ENCODE assay signal across 8 cellular contexts in genomic region chr2:62705007-62705829, GRCh38. TPM values are rescaled to one million over a fixed set of nuclear protein-coding genes. Genes with fewer than 3 reads are reported as not detected.
DNase-seq lines count a peak whose midpoint lies in the region; ATAC-seq and TF ChIP-seq lines count a peak whose summit lies in the region.

TSS of gene EHBP1 (plus strand) at chr2:62705713. CDS start at chr2:62707192, 1,479 bp downstream.

- H3K4me3 ChIP-seq in ACC112 (ENCODE audit: low read depth, low read length) (peak within 1 kb of the TSS; percentile 87), breast epithelium (peak within 1 kb of the TSS; percentile 87 to 96 (median 91)), iPS-18a (ENCODE audit: low read length) (peak within 1 kb of the TSS; percentile 82), skeletal muscle satellite cell (ENCODE audit: low read length) (peak within 1 kb of the TSS; percentile 92)

- H3K9me3 ChIP-seq in breast epithelium (no peaks in the 10 kb centered on the region), iPS-18a (ENCODE audit: control insufficient read depth, low read depth, low read length) (no peaks in the 10 kb centered on the region), skeletal muscle satellite cell (replicated peaks; ENCODE audit: low read length) (peaks cover 6% of the 10 kb centered on the region)

- H3K4me2 ChIP-seq in skeletal muscle satellite cell (ENCODE audit: low read length): peak within 1 kb of the TSS; percentile 90

- H3K36me3 ChIP-seq in ACC112 (ENCODE audit: insufficient read depth, low read length): peaks cover 29% of the 10 kb centered on the region
- no peaks in the 10 kb centered on the region for H3K36me3 ChIP-seq in breast epithelium
- H3K36me3 ChIP-seq in iPS-18a (ENCODE audit: control insufficient read depth, low read depth, low read length): peaks cover 10% of the 10 kb centered on the region
- peaks cover 18% of the 10 kb centered on the region for H3K36me3 ChIP-seq in skeletal muscle satellite cell (ENCODE audit: insufficient read depth, low read length)

- H3K27ac ChIP-seq in ACC112 (ENCODE audit: low read depth, low read length) (peak within 1 kb of the TSS; percentile 22), VCaP (peak within 1 kb of the TSS; percentile 90), breast epithelium (peak within 1 kb of the TSS; percentile 95), iPS-18a (ENCODE audit: low read length) (peak within 1 kb of the TSS; percentile 45)

- TF ChIP-seq POLR2A in breast epithelium (IDR thresholded peaks at IDR 0.05): no peak

- H3K4me1 ChIP-seq in ACC112 (ENCODE audit: control insufficient read depth, insufficient read depth, low read length, unreplicated experiment) (peaks cover 17% of the 10 kb centered on the region), breast epithelium (peaks cover 0 to 16% of the 10 kb centered on the region in 2 donors), iPS-18a (ENCODE audit: control insufficient read depth, low read depth, low read length) (peaks cover 23% of the 10 kb centered on the region), skeletal muscle satellite cell (ENCODE audit: control insufficient read depth, insufficient read depth, low read length) (peaks cover 23% of the 10 kb centered on the region)

- peak; percentile 98 for ATAC-seq in GM18870 (IDR thresholded peaks at IDR 0.05; ENCODE audit: unreplicated experiment)
- peak; percentile 95 for ATAC-seq in HG03135 (IDR thresholded peaks at IDR 0.05; ENCODE audit: unreplicated experiment)

- DNase-seq in NCI-H2196 treated with DMSO at 0.1 percent for 48 hours (lab: John Stamatoyannopoulos, UW; ENCODE audit: unreplicated experiment) (peak; percentile 89), breast epithelium (ENCODE audit: low spot score in 2 of 2) (peak; percentile 98 to 99)

- intact Hi-C loops in breast epithelium (cut with DNase I; ENCODE audit: low total_unique reads): no loop called here

- H3K79me2 ChIP-seq in ACC112 (ENCODE audit: control insufficient read depth, insufficient read depth, low read length, unreplicated experiment): peaks cover 40% of the 10 kb centered on the region

- peak within 1 kb of the TSS; percentile 70 for H2AFZ ChIP-seq in ACC112 (ENCODE audit: low read length, unreplicated experiment)

- H3K9ac ChIP-seq in iPS-18a (ENCODE audit: low read length): peak within 1 kb of the TSS; percentile 76
- peak within 1 kb of the TSS; percentile 84 for H3K9ac ChIP-seq in skeletal muscle satellite cell (ENCODE audit: low read depth, low read length)

- TF ChIP-seq CTCF in VCaP (conservative IDR thresholded peaks at IDR 0.05) (no peak), breast epithelium (IDR thresholded peaks at IDR 0.05) (peak in 1 of 3 donors; percentile 8)

- H3K27me3 ChIP-seq in ACC112 (ENCODE audit: insufficient read depth, low read length) (no peaks in the 10 kb centered on the region), breast epithelium (no peaks in the 10 kb centered on the region), iPS-18a (ENCODE audit: control insufficient read depth, insufficient read depth, low read length) (no peaks in the 10 kb centered on the region), skeletal muscle satellite cell (ENCODE audit: control insufficient read depth, insufficient read depth, low read length) (no peaks in the 10 kb centered on the region)

RNA-seq across cellular contexts. Expression of gene EHBP1, which starts in this region (rescaled TPM):
- 100 to 1,000 TPM in 1 of 3 donors, 10 to 100 TPM in 2; 65.9 to 118 (median 87.2) TPM for total RNA-seq in breast epithelium
- total RNA-seq in skeletal muscle satellite cell (2012; rRNA removed): 37.8 and 46.1 TPM in 2 replicates

Comparison
In these comparisons a context has a peak if more than half of its experiments do, and no peak if none do; other contexts are left out.
1. Peak in every context shown above with its lines: DNase-seq, ATAC-seq, H3K4me3 ChIP-seq and H3K27ac ChIP-seq.
2. H3K27ac ChIP-seq: peak in every context shown above with its lines; median percentile 95 in breast epithelium; 90 in VCaP; 45 in iPS-18a; 22 in ACC112.